Comparison of ENCODE assay signal across 8 cellular contexts in genomic region chr5:73120222-73121108, GRCh38. TPM values are rescaled to one million over a fixed set of nuclear protein-coding genes. Genes with fewer than 3 reads are reported as not detected.
DNase-seq lines count a peak whose midpoint lies in the region; FAIRE-seq and TF ChIP-seq lines count a peak whose summit lies in the region.

Gene TMEM171, plus strand, starts transcription at chr5:73120575. Its CDS starts 2,799 bp downstream, at chr5:73123374.

- H3K36me3 ChIP-seq in OCI-LY3 (replicated peaks; ENCODE audit: low read depth, low read length): no peaks in the 10 kb centered on the region
- H3K36me3 ChIP-seq in endodermal cell (ENCODE audit: control insufficient read depth, insufficient read depth, low read length): no peaks in the 10 kb centered on the region

- TF ChIP-seq CTCF in D721Med (IDR thresholded peaks at IDR 0.05; ENCODE audit: insufficient read depth, missing control alignments) (no peak), OCI-LY3 (IDR thresholded peaks at IDR 0.05; ENCODE audit: low read depth, low read length) (no peak), endodermal cell (conservative IDR thresholded peaks at IDR 0.05) (peak; percentile 8), mesothelial cell of epicardium (IDR thresholded peaks at IDR 0.05; ENCODE audit: unreplicated experiment) (no peak), type B pancreatic cell (conservative IDR thresholded peaks at IDR 0.05) (no peak)

- no peak within 1 kb of the TSS for H3K27ac Mint-ChIP-seq in endodermal cell
- H3K27ac Mint-ChIP-seq in mesothelial cell of epicardium: no peak within 1 kb of the TSS
- peak within 1 kb of the TSS; percentile 68 for H3K27ac Mint-ChIP-seq in type B pancreatic cell

- peak within 1 kb of the TSS; percentile 7 for H2AFZ ChIP-seq in OCI-LY3 (ENCODE audit: low read depth, low read length)

- H3K36me3 Mint-ChIP-seq in endodermal cell (ENCODE audit: low read depth) (no peaks in the 10 kb centered on the region), mesothelial cell of epicardium (no peaks in the 10 kb centered on the region), type B pancreatic cell (peaks cover 4% of the 10 kb centered on the region)

- H3K4me1 ChIP-seq in OCI-LY3 (ENCODE audit: low read length) (peaks cover 36% of the 10 kb centered on the region), endodermal cell (ENCODE audit: control insufficient read depth, insufficient read depth, low read length) (no peaks in the 10 kb centered on the region)

- no peak for FAIRE-seq in D721Med (lab: Jason Lieb, UNC)

- peak; percentile 48 for DNase-seq in D721Med (ENCODE audit: insufficient read length, low spot score)
- DNase-seq in endodermal cell: peak; percentile 88
- peak in 1 of 2 experiments; percentile 54 for DNase-seq in mesothelial cell of epicardium (ENCODE audit: low spot score in 2 of 2, unreplicated experiment in 2 of 2)
- no peak for DNase-seq in type B pancreatic cell (ENCODE audit: extremely low spot score, unreplicated experiment)
- DNase-seq in NAMALWA (ENCODE audit: low spot score): no peak
- no peak for DNase-seq in activated CD4-positive, alpha-beta T cell treated with anti-CD3 and anti-CD28 coated beads for 48 hours
- DNase-seq in COR-L47 (lab: John Stamatoyannopoulos, UW): no peak

- H3K79me2 ChIP-seq in OCI-LY3 (ENCODE audit: low read length): no peaks in the 10 kb centered on the region

- H3K4me3 ChIP-seq in OCI-LY3 (ENCODE audit: low read length) (peak within 1 kb of the TSS; percentile 93), endodermal cell (ENCODE audit: low read length) (peak within 1 kb of the TSS; percentile 93)

- peaks cover 70% of the 10 kb centered on the region for H3K27me3 Mint-ChIP-seq in endodermal cell (ENCODE audit: insufficient read depth)
- peaks cover 64% of the 10 kb centered on the region for H3K27me3 Mint-ChIP-seq in mesothelial cell of epicardium (ENCODE audit: low read depth)
- H3K27me3 Mint-ChIP-seq in type B pancreatic cell: peaks cover 82% of the 10 kb centered on the region

- WGBS in endodermal cell (ENCODE audit: insufficient coverage in 1 of 2, insufficient read length in 1 of 2), 2 experiments: 2 to 3% methylated on average over 40 to 94 of the region's 94 CpGs

- H3K4me1 Mint-ChIP-seq in endodermal cell: peaks cover 9% of the 10 kb centered on the region
- peaks cover 7% of the 10 kb centered on the region for H3K4me1 Mint-ChIP-seq in mesothelial cell of epicardium
- peaks cover 11% of the 10 kb centered on the region for H3K4me1 Mint-ChIP-seq in type B pancreatic cell (ENCODE audit: unreplicated experiment)

- H3K9ac ChIP-seq in OCI-LY3 (ENCODE audit: low read length): peak within 1 kb of the TSS; percentile 73
- peak within 1 kb of the TSS; percentile 41 for H3K9ac ChIP-seq in endodermal cell (ENCODE audit: extremely low read depth, low read length, poor library complexity, severe bottlenecking)

- H4K20me1 ChIP-seq in OCI-LY3 (ENCODE audit: insufficient read depth, low read length): no peaks in the 10 kb centered on the region

- H3K9me3 Mint-ChIP-seq in endodermal cell: no peaks in the 10 kb centered on the region
- H3K9me3 Mint-ChIP-seq in mesothelial cell of epicardium: peaks cover 4% of the 10 kb centered on the region
- no peaks in the 10 kb centered on the region for H3K9me3 Mint-ChIP-seq in type B pancreatic cell

- no peaks in the 10 kb centered on the region for H3K9me3 ChIP-seq in OCI-LY3 (ENCODE audit: insufficient read depth, low read length)
- no peaks in the 10 kb centered on the region for H3K9me3 ChIP-seq in endodermal cell (ENCODE audit: control insufficient read depth, low read length)

- H3K27ac ChIP-seq in OCI-LY3 (ENCODE audit: low read length): peak within 1 kb of the TSS; percentile 35
- no peak within 1 kb of the TSS for H3K27ac ChIP-seq in endodermal cell (ENCODE audit: low read depth, low read length)

- H3K4me3 Mint-ChIP-seq in endodermal cell (peak within 1 kb of the TSS; percentile 63), mesothelial cell of epicardium (peak within 1 kb of the TSS; percentile 64), type B pancreatic cell (peak within 1 kb of the TSS; percentile 85)

- peak within 1 kb of the TSS; percentile 97 for H3K4me2 ChIP-seq in OCI-LY3 (ENCODE audit: low read length)

- peaks cover 32% of the 10 kb centered on the region for H3K27me3 ChIP-seq in OCI-LY3 (ENCODE audit: low read depth, low read length)
- H3K27me3 ChIP-seq in endodermal cell (ENCODE audit: control insufficient read depth, insufficient read depth, low read length, poor library complexity, severe bottlenecking): peaks cover 90% of the 10 kb centered on the region

RNA-seq across cellular contexts. Expression of gene TMEM171, which starts in this region (rescaled TPM):
- total RNA-seq in endodermal cell: under 1 TPM; 0.57 to 0.73 TPM
- polyA plus RNA-seq in endodermal cell (2013, experiment 1 of 2): not detected
- not detected for polyA plus RNA-seq in endodermal cell (2013, experiment 2 of 2)
- 0.18 TPM in 2 of 3 replicates, not detected in the other for total RNA-seq in mesothelial cell of epicardium
- 0.38 and 1.3 TPM in 2 replicates for total RNA-seq in type B pancreatic cell (ENCODE audit: low replicate concordance)

Comparison
In these comparisons a context has a peak if more than half of its experiments do, and no peak if none do; other contexts are left out.
1. Peak in DNase-seq, H3K4me3 ChIP-seq and H3K9ac ChIP-seq in endodermal cell; RNA of the gene not detected or under 1 TPM.